Comparison of ENCODE assay signal across 23 cellular contexts in the genomic region with DNA sequence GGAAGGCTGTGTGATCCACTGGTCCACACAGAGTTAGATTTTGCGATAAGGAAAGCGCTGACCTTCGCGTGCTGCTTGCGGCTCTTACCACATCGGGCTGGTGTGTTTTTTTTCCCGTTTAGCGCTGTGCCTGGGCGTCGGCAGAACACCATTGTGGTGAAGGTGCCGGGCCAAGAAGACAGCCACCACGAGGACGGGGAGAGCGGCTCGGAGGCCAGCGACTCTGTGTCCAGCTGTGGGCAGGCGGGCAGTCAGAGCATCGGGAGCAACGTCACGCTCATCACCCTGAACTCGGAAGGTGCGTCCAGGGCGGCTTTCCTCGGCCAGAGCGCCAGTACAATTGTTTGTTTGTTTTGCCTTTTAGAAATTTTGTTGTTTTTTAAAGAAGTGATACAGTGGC.
"Had no signal": no experiment of that assay in that cellular context is flagged by ENCODE, and none has a peak within 500 bp of the region (broad histone marks: within the 10 kb centered on the region; RNA-seq: fewer than 3 reads in every experiment).

No MANE protein-coding gene starts in this region.

- H3K36me3 ChIP-seq: colonic mucosa, ovary had no signal

- H2AFZ ChIP-seq: hepatocyte had no signal

- H3K27ac Mint-ChIP-seq: progenitor cell of endocrine pancreas had no signal

- DNase-seq: cerebellar nuclear complex; colonic mucosa; dermis blood vessel endothelial cell; foreskin keratinocyte; left colon; left ventricle myocardium superior; mesendoderm; naive thymus-derived CD8-positive, alpha-beta T cell; nucleus accumbens; right cardiac atrium; spleen; stimulated activated CD4-positive, alpha-beta T cell treated with anti-CD3 and anti-CD28 coated beads, Interleukin-15, amount 100 ng/mL, for 24 hours; stimulated activated CD4-positive, alpha-beta T cell treated with anti-CD3 and anti-CD28 coated beads, Interleukin-1b, Interleukin-23, amount 100 ng/mL, for 48 hours; stimulated activated CD4-positive, alpha-beta T cell treated with anti-CD3 and anti-CD28 coated beads, Interleukin-4, amount 100 ng/mL, for 4 hours; stimulated activated naive CD4-positive, alpha-beta T cell; stomach; substantia nigra; transverse colon had no signal

- H3K27me3 Mint-ChIP-seq: naive thymus-derived CD8-positive, alpha-beta T cell; progenitor cell of endocrine pancreas had no signal

- H3K27ac ChIP-seq: colonic mucosa, foreskin keratinocyte, hepatocyte, ovary, stomach, thoracic aorta, transverse colon had no signal

- H3K4me3 ChIP-seq: colonic mucosa, hepatocyte, ovary, spleen, stomach, thoracic aorta, transverse colon had no signal

- H3K4me3 Mint-ChIP-seq: naive thymus-derived CD8-positive, alpha-beta T cell; neural crest cell had no signal

- ATAC-seq: foreskin keratinocyte; left colon; left ventricle myocardium superior; naive thymus-derived CD8-positive, alpha-beta T cell; right cardiac atrium had no signal

- H3K27me3 ChIP-seq: colonic mucosa, foreskin keratinocyte, hepatocyte, ovary, spleen, stomach, transverse colon had no signal

- H3K9me3 Mint-ChIP-seq: naive thymus-derived CD8-positive, alpha-beta T cell; neural crest cell had no signal

- H3K4me2 ChIP-seq: hepatocyte had no signal

- H3K9me3 ChIP-seq: colonic mucosa, ovary, spleen, stomach, thoracic aorta, transverse colon had no signal

- H3K4me1 ChIP-seq: colonic mucosa, foreskin keratinocyte, stomach, transverse colon had no signal
